10 cellular contexts compared by ENCODE assay signal in the genomic region with DNA sequence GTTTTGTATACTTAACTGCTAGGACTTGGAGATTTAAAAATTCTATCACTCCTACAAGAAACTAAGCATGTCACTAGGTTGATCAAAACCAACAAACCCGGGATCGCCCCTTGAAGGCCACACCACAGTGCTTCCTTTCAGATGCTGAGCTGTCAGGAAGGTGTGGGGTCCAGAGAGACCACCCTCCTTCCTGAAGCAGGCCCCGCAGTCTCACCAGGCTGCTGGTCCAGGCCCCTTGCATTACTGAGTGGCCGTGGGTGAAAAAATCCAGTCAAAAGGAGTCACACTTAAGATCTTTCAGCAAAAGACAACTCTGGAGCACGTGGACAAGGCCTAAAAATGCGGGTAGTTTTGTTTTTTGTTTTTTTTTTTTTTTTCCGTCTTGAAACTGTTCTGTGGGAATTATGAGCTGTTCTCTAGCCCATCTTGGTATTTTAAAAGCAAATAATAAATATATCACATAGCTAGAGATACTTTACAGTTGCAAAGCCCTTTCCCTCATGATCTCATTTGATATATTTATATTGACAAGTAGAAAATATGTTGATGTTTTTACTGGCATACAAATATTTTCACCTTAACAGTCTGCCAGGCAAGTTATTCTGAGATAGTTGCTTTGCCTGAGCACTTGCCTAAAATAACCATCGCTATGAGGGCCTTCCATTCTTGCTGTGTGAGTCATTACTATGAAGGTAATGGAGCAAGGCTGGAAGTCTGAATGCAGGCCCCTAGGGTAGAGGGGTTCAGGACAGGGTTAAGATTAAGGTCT.
DNase-seq lines count a peak whose midpoint lies in the region; ATAC-seq and TF ChIP-seq lines count a peak whose summit lies in the region.
"Had no signal": no experiment of that assay in that cellular context is flagged by ENCODE, and none has a peak within 500 bp of the region (broad histone marks: within the 10 kb centered on the region; RNA-seq: fewer than 3 reads in every experiment).

No MANE protein-coding gene starts in this region.

- in situ Hi-C loops in gastrocnemius medialis (cut with MboI; ENCODE audit: low sequenced_read_pairs in 4 of 4) = no loop called here

- H4K20me1 ChIP-seq in GM23338 (replicated peaks; ENCODE audit: insufficient read depth) = no peaks in the 10 kb centered on the region

- H3K4me1 ChIP-seq in GM23338 (ENCODE audit: insufficient read depth) (no peaks in the 10 kb centered on the region), gastrocnemius medialis (peaks cover 59 to 64% of the 10 kb centered on the region in 2 donors)
- H3K4me1 ChIP-seq in naive thymus-derived CD4-positive, alpha-beta T cell (ENCODE audit: control insufficient read depth in 2 of 2, insufficient read depth in 2 of 2, low read length in 2 of 2) = no peaks in the 10 kb centered on the region

- H3K4me3 ChIP-seq in GM23338 (no peak overlapping the region), gastrocnemius medialis (no peak overlapping the region)
- no peak overlapping the region for H3K4me3 ChIP-seq in naive thymus-derived CD4-positive, alpha-beta T cell (ENCODE audit: low read length)
- H3K4me3 ChIP-seq: suprapubic skin had no signal

- peaks cover 3% of the 10 kb centered on the region for H3K4me1 Mint-ChIP-seq in GM23338
- no peaks in the 10 kb centered on the region for H3K4me1 Mint-ChIP-seq in naive thymus-derived CD4-positive, alpha-beta T cell
- peaks cover 18% of the 10 kb centered on the region for H3K4me1 Mint-ChIP-seq in activated CD8-positive, alpha-beta memory T cell treated with anti-CD3 and anti-CD28 coated beads, Interleukin-2, amount 10 ng/mL, durations not matched to agents 7 days and 5 days

- peaks cover 5% of the 10 kb centered on the region for H3K36me3 Mint-ChIP-seq in GM23338 (ENCODE audit: low read depth)
- peaks cover 0 to 31% (median 0%) of the 10 kb centered on the region in 5 donors for H3K36me3 Mint-ChIP-seq in naive thymus-derived CD4-positive, alpha-beta T cell
- peaks cover 46% of the 10 kb centered on the region for H3K36me3 Mint-ChIP-seq in activated CD8-positive, alpha-beta memory T cell treated with anti-CD3 and anti-CD28 coated beads, Interleukin-2, amount 10 ng/mL, durations not matched to agents 7 days and 5 days

- H3K79me2 ChIP-seq in GM23338 (replicated peaks; ENCODE audit: insufficient read depth) = no peaks in the 10 kb centered on the region

- H3K27me3 ChIP-seq in GM23338 (ENCODE audit: insufficient read depth) (no peaks in the 10 kb centered on the region), gastrocnemius medialis (no peaks in the 10 kb centered on the region)
- H3K27me3 ChIP-seq in naive thymus-derived CD4-positive, alpha-beta T cell (ENCODE audit: control insufficient read depth in 2 of 2, insufficient read depth in 2 of 2, low read length in 2 of 2) = no peaks in the 10 kb centered on the region
- H3K27me3 ChIP-seq: suprapubic skin had no signal

- H3K36me3 ChIP-seq in GM23338 (ENCODE audit: insufficient read depth) (no peaks in the 10 kb centered on the region; the same call in 1 of the 2 replicates), gastrocnemius medialis (no peaks in the 10 kb centered on the region)
- peaks cover 0 to 19% (median 0%) of the 10 kb centered on the region in 3 experiments for H3K36me3 ChIP-seq in naive thymus-derived CD4-positive, alpha-beta T cell (ENCODE audit: control insufficient read depth in 2 of 3, insufficient read depth in 3 of 3, low read length in 3 of 3)

- H3K9me3 Mint-ChIP-seq in GM23338 = no peaks in the 10 kb centered on the region
- H3K9me3 Mint-ChIP-seq in naive thymus-derived CD4-positive, alpha-beta T cell = no peaks in the 10 kb centered on the region
- no peaks in the 10 kb centered on the region for H3K9me3 Mint-ChIP-seq in activated CD8-positive, alpha-beta memory T cell treated with anti-CD3 and anti-CD28 coated beads, Interleukin-2, amount 10 ng/mL, durations not matched to agents 7 days and 5 days (ENCODE audit: low read depth)

- DNase-seq in GM23338 (ENCODE audit: low spot score) = no peak
- peak; percentile 60 for DNase-seq in amniotic epithelial cell (ENCODE audit: low read depth)
- no peak for DNase-seq in left cardiac atrium
- DNase-seq in gastrocnemius medialis = no peak
- no peak for DNase-seq in HEK293T (ENCODE audit: extremely low spot score)
- DNase-seq in putamen (ENCODE audit: low spot score) = no peak
- no peak for DNase-seq in naive thymus-derived CD4-positive, alpha-beta T cell
- DNase-seq in activated CD8-positive, alpha-beta memory T cell treated with anti-CD3 and anti-CD28 coated beads, Interleukin-2, amount 10 ng/mL, durations not matched to agents 7 days and 5 days = no peak

- CTCF ChIA-PET in HEK293T (lab: Yijun Ruan, JAX) = interaction anchor here (0.7 to 0.8 kb wide), 2 partner anchors 342 to 875 kb away, joined by 3 read pairs; no protein-coding TSS in a partner anchor
- CTCF ChIA-PET in naive thymus-derived CD4-positive, alpha-beta T cell (lab: Charles Lee) = no interaction called here
- CTCF ChIA-PET in activated CD8-positive, alpha-beta memory T cell treated with anti-CD3 and anti-CD28 coated beads, Interleukin-2, amount 10 ng/mL, durations not matched to agents 7 days and 5 days (lab: Charles Lee) = interaction anchor here (0.5 to 1.1 kb wide), 2 partner anchors 142 to 147 kb away, joined by 3 to 4 read pairs; a partner anchor contains a TSS

- no peaks in the 10 kb centered on the region for H3F3A ChIP-seq in GM23338 (replicated peaks; ENCODE audit: low read depth)

- no peak for TF ChIP-seq POLR2A in gastrocnemius medialis (IDR thresholded peaks at IDR 0.05)

- POLR2A ChIA-PET in HEK293T (lab: Yijun Ruan, JAX) = no interaction called here
- POLR2A ChIA-PET in naive thymus-derived CD4-positive, alpha-beta T cell (lab: Charles Lee) = no interaction called here

- H3K27ac Mint-ChIP-seq in GM23338 = peak overlapping the region; percentile 14; the same call in 1 of the 2 replicates
- no peak overlapping the region for H3K27ac Mint-ChIP-seq in naive thymus-derived CD4-positive, alpha-beta T cell
- H3K27ac Mint-ChIP-seq in activated CD8-positive, alpha-beta memory T cell treated with anti-CD3 and anti-CD28 coated beads, Interleukin-2, amount 10 ng/mL, durations not matched to agents 7 days and 5 days = no peak overlapping the region
- H3K27ac Mint-ChIP-seq: progenitor cell of endocrine pancreas had no signal

- no peaks in the 10 kb centered on the region for H3K9me2 ChIP-seq in GM23338 (ENCODE audit: insufficient read depth)

- H3K27me3 Mint-ChIP-seq in GM23338 (ENCODE audit: insufficient read depth, low read depth, poor library complexity) = no peaks in the 10 kb centered on the region
- H3K27me3 Mint-ChIP-seq in naive thymus-derived CD4-positive, alpha-beta T cell = no peaks in the 10 kb centered on the region
- no peaks in the 10 kb centered on the region for H3K27me3 Mint-ChIP-seq in activated CD8-positive, alpha-beta memory T cell treated with anti-CD3 and anti-CD28 coated beads, Interleukin-2, amount 10 ng/mL, durations not matched to agents 7 days and 5 days
- H3K27me3 Mint-ChIP-seq: progenitor cell of endocrine pancreas had no signal

- intact Hi-C loops in left cardiac atrium (cut with DNase I) (no loop called here), gastrocnemius medialis (cut with DNase I; ENCODE audit: low total_unique reads) (loop anchor here (2.0 kb wide), 1 partner anchor 25 kb away; no protein-coding TSS in a partner anchor)
- intact Hi-C loops in naive thymus-derived CD4-positive, alpha-beta T cell (cut with micrococcal nuclease) = no loop called here

- no peak overlapping the region for H3K4me2 ChIP-seq in GM23338

- H3K4me3 Mint-ChIP-seq in GM23338 = no peak overlapping the region
- no peak overlapping the region for H3K4me3 Mint-ChIP-seq in naive thymus-derived CD4-positive, alpha-beta T cell
- no peak overlapping the region for H3K4me3 Mint-ChIP-seq in activated CD8-positive, alpha-beta memory T cell treated with anti-CD3 and anti-CD28 coated beads, Interleukin-2, amount 10 ng/mL, durations not matched to agents 7 days and 5 days

- H3K27ac ChIP-seq in GM23338 (ENCODE audit: low read depth) (no peak overlapping the region), gastrocnemius medialis (peak overlapping the region; percentile 73 to 82 (median 81))
- no peak overlapping the region for H3K27ac ChIP-seq in naive thymus-derived CD4-positive, alpha-beta T cell (ENCODE audit: low read depth, low read length)
- H3K27ac ChIP-seq: suprapubic skin had no signal

- TF ChIP-seq CTCF in GM23338 (conservative IDR thresholded peaks at IDR 0.05; ENCODE audit: low read depth in 2 of 2) (no peak), gastrocnemius medialis (IDR thresholded peaks at IDR 0.05 in 4 of 5, conservative IDR thresholded peaks at IDR 0.05 in 1 of 5) (no peak)

- ATAC-seq in GM23338 (peak; percentile 52), left cardiac atrium (peak; percentile 76 to 88), gastrocnemius medialis (peak; percentile 71 to 87)
- ATAC-seq in naive thymus-derived CD4-positive, alpha-beta T cell = no peak
- ATAC-seq in activated CD8-positive, alpha-beta memory T cell treated with anti-CD3 and anti-CD28 coated beads, Interleukin-2, amount 10 ng/mL, durations not matched to agents 7 days and 5 days = no peak

- H2AFZ ChIP-seq in GM23338 = no peak overlapping the region

- no peaks in the 10 kb centered on the region for H3K9me3 ChIP-seq in gastrocnemius medialis
- H3K9me3 ChIP-seq in naive thymus-derived CD4-positive, alpha-beta T cell (ENCODE audit: control insufficient read depth in 2 of 3, low read length in 3 of 3) = no peaks in the 10 kb centered on the region
- H3K9me3 ChIP-seq: suprapubic skin had no signal

TF ChIP-seq in GM23338, 12 proteins besides CTCF, POLR2A, EP300 and RAD21 (continues in another document):
- TF ChIP-seq ZNF114 (CRISPR knock-in tag; IDR thresholded peaks at IDR 0.05) (no peak), JUNB (IDR thresholded peaks at IDR 0.05; ENCODE audit: unreplicated experiment) (no peak), NANOG (IDR thresholded peaks at IDR 0.05; ENCODE audit: borderline replicate concordance) (no peak)

TF ChIP-seq in HEK293T, 16 proteins besides CTCF, POLR2A, EP300 and RAD21:
- TF ChIP-seq, protein P1, sequence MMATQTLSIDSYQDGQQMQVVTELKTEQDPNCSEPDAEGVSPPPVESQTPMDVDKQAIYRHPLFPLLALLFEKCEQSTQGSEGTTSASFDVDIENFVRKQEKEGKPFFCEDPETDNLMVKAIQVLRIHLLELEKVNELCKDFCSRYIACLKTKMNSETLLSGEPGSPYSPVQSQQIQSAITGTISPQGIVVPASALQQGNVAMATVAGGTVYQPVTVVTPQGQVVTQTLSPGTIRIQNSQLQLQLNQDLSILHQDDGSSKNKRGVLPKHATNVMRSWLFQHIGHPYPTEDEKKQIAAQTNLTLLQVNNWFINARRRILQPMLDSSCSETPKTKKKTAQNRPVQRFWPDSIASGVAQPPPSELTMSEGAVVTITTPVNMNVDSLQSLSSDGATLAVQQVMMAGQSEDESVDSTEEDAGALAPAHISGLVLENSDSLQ (IDR thresholded peaks at IDR 0.05) = no peak

Comparison
In these comparisons a context has a peak if more than half of its experiments do, and no peak if none do; other contexts are left out.
1. ATAC-seq: peak in GM23338 (single experiment), left cardiac atrium (2 of 2) and gastrocnemius medialis (2 of 2); none in naive thymus-derived CD4-positive, alpha-beta T cell (single experiment) and activated CD8-positive, alpha-beta memory T cell treated with anti-CD3 and anti-CD28 coated beads, Interleukin-2, amount 10 ng/mL, durations not matched to agents 7 days and 5 days (single experiment).
2. H3K27ac ChIP-seq: peak in gastrocnemius medialis (4 of 4); none in GM23338 (single experiment) and naive thymus-derived CD4-positive, alpha-beta T cell (single experiment).